13 cellular contexts compared by ENCODE assay signal in the genomic region with DNA sequence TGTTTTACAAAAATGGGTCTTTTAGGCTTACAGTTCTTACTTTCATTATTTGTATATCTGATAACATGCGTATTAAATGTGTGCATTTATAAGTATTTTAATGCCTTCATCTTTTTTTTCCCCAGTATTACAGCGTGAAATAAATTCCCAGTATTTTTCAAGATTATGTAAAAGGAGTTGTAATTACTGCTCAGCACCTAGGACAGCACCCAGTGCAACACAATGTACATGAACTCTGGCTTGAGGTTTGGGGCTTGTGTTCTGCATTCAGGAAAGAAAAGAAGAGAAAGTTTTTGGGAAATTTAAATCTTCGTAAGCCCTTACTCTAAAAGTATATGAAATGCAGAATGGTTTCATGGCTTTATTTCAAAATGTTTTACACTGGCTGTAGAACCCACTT. TPM values are rescaled to one million over a fixed set of nuclear protein-coding genes. Genes with fewer than 3 reads are reported as not detected.
DNase-seq lines count a peak whose midpoint lies in the region; ATAC-seq and TF ChIP-seq lines count a peak whose summit lies in the region.
"Had no signal": no experiment of that assay in that cellular context is flagged by ENCODE, and none has a peak within 500 bp of the region (broad histone marks: within the 10 kb centered on the region; RNA-seq: fewer than 3 reads in every experiment).

No MANE protein-coding gene starts in this region.

- H3K27ac Mint-ChIP-seq in GM23338 = no peak overlapping the region
- H3K27ac Mint-ChIP-seq: naive thymus-derived CD8-positive, alpha-beta T cell had no signal

- no peak for TF ChIP-seq EP300 in ovary (IDR thresholded peaks at IDR 0.05)

- peaks cover 90% of the 10 kb centered on the region for H4K20me1 ChIP-seq in GM23338 (replicated peaks; ENCODE audit: insufficient read depth)

- H3K36me3 ChIP-seq in GM23338 (ENCODE audit: insufficient read depth) = peaks cover 6% of the 10 kb centered on the region; the same call in 1 of the 2 replicates
- no peaks in the 10 kb centered on the region for H3K36me3 ChIP-seq in ovary

- no peaks in the 10 kb centered on the region for H3K27me3 ChIP-seq in GM23338 (ENCODE audit: insufficient read depth)
- H3K27me3 ChIP-seq in ovary = no peaks in the 10 kb centered on the region
- H3K27me3 ChIP-seq: vagina had no signal

- TF ChIP-seq POLR2A in ovary (IDR thresholded peaks at IDR 0.05) = no peak

- H3K79me2 ChIP-seq in GM23338 (replicated peaks; ENCODE audit: insufficient read depth) = peaks cover 100% of the 10 kb centered on the region

- no peak; the same call in 2 of the 3 replicates for ATAC-seq in GM23338
- ATAC-seq: naive thymus-derived CD8-positive, alpha-beta T cell had no signal

- TF ChIP-seq CTCF in GM23338 (conservative IDR thresholded peaks at IDR 0.05; ENCODE audit: low read depth in 2 of 2) = no peak
- no peak for TF ChIP-seq CTCF in choroid plexus epithelial cell (conservative IDR thresholded peaks at IDR 0.05; ENCODE audit: low read depth, low read length)
- no peak for TF ChIP-seq CTCF in ovary (IDR thresholded peaks at IDR 0.05)

- DNase-seq in GM23338 (ENCODE audit: low spot score) (peak; percentile 32), MV-4-11 (lab: John Stamatoyannopoulos, UW) (peak; percentile 11), choroid plexus epithelial cell (ENCODE audit: low read depth) (peak; percentile 68), lung microvascular endothelial cell (ENCODE audit: low read depth in 2 of 2) (peak; percentile 59), CD1c-positive myeloid dendritic cell (ENCODE audit: extremely low spot score) (no peak), ovary (no peak)
- no peak for DNase-seq in activated CD4-positive, alpha-beta T cell treated with anti-CD3 and anti-CD28 coated beads for 1 hour
- DNase-seq: activated gamma-delta T cell treated with Interleukin-2 at 50 U/mL for 16 hours, NCI-H345, SHP77 treated with DMSO at 0.1 percent for 48 hours had no signal

- H3K36me3 Mint-ChIP-seq in GM23338 (ENCODE audit: low read depth) = peaks cover 29% of the 10 kb centered on the region

- H3K4me3 Mint-ChIP-seq in GM23338 = no peak overlapping the region

- peaks cover 2% of the 10 kb centered on the region for H3K27me3 Mint-ChIP-seq in GM23338 (ENCODE audit: insufficient read depth, low read depth, poor library complexity)
- H3K27me3 Mint-ChIP-seq: naive thymus-derived CD8-positive, alpha-beta T cell had no signal

- intact Hi-C loops in ovary (cut with DNase I) = no loop called here

- 80 to 84% (median 83%) methylated on average over 3 of the region's 3 CpGs for WGBS in ovary, 3 donors

- H3K4me2 ChIP-seq in GM23338 = no peak overlapping the region

- no peaks in the 10 kb centered on the region for H3K9me3 ChIP-seq in ovary
- H3K9me3 ChIP-seq: vagina had no signal

- no peaks in the 10 kb centered on the region for H3K9me2 ChIP-seq in GM23338 (ENCODE audit: insufficient read depth)

- no peak overlapping the region for H2AFZ ChIP-seq in GM23338

- H3K4me1 ChIP-seq in GM23338 (ENCODE audit: insufficient read depth) (no peaks in the 10 kb centered on the region), ovary (ENCODE audit: insufficient read depth) (peaks cover 5% of the 10 kb centered on the region)

- H3K27ac ChIP-seq in GM23338 (ENCODE audit: low read depth) = no peak overlapping the region
- no peak overlapping the region for H3K27ac ChIP-seq in ovary
- H3K27ac ChIP-seq: skin epidermis, vagina had no signal

- no peaks in the 10 kb centered on the region for H3F3A ChIP-seq in GM23338 (replicated peaks; ENCODE audit: low read depth)

- no peak overlapping the region for H3K4me3 ChIP-seq in GM23338
- no peak overlapping the region for H3K4me3 ChIP-seq in choroid plexus epithelial cell (ENCODE audit: low read depth, low read length)
- no peak overlapping the region for H3K4me3 ChIP-seq in ovary
- H3K4me3 ChIP-seq: skin epidermis, vagina had no signal

- H3K9me3 Mint-ChIP-seq in GM23338 = no peaks in the 10 kb centered on the region

- H3K4me1 Mint-ChIP-seq in GM23338 = no peaks in the 10 kb centered on the region

TF ChIP-seq in GM23338, 12 proteins besides CTCF, POLR2A, EP300 and RAD21 (continues in another document):
- no peak for TF ChIP-seq ZNF331 (CRISPR knock-in tag; IDR thresholded peaks at IDR 0.05; ENCODE audit: low read depth)
- TF ChIP-seq EZH2 (IDR thresholded peaks at IDR 0.05; ENCODE audit: low read depth, unreplicated experiment) = no peak
- no peak for TF ChIP-seq NANOG (IDR thresholded peaks at IDR 0.05; ENCODE audit: borderline replicate concordance)
- TF ChIP-seq REST (IDR thresholded peaks at IDR 0.05; ENCODE audit: unreplicated experiment) = peak; percentile 77
- no peak for TF ChIP-seq EZH2phosphoT487 (IDR thresholded peaks at IDR 0.05; ENCODE audit: unreplicated experiment)

RNA-seq across cellular contexts. Expression of gene ZNF638, which starts 16.7 kb away (rescaled TPM):
- total RNA-seq in GM23338 (2014; rRNA removed; shearing (Covaris generic)) = 190 and 202 TPM in 2 replicates
- polyA plus RNA-seq in GM23338 (2016; fragmentation: Nextera tagmentation; extraction: Ambion mirVana) (166 and 185 TPM in 2 replicates), ovary (10 to 100 TPM; 76.9 to 87.9 TPM)
- total RNA-seq in lung microvascular endothelial cell (68.2 and 85.7 TPM in 2 replicates), ovary (100 to 1,000 TPM; 122 to 160 (median 140) TPM)

Comparison
In these comparisons a context has a peak if more than half of its experiments do, and no peak if none do; other contexts are left out.
1. DNase-seq: peak in GM23338 (single experiment), MV-4-11 (single experiment), choroid plexus epithelial cell (single experiment) and lung microvascular endothelial cell (2 of 2); none in CD1c-positive myeloid dendritic cell (single experiment), ovary (0 of 5) and activated CD4-positive, alpha-beta T cell treated with anti-CD3 and anti-CD28 coated beads for 1 hour (single experiment).